In the genomic region with DNA sequence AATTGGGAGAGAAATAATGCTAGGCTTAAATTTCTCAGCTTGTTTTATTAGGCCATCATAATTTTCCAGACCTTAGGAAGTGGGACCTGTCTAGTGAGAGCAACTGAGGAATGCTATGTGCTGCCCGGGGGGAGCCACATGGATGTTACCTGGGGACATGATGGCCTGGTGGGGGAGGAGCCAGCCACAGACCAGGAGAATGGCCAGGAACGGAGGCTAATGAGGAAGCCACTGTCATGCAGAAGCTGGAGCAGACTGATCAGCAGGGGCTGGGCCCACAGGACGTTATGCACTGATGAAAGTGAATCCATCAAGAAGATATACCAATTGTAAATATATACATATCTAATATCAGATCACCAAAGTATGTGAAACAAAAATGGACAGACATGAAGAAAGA, we compare ENCODE assay signal across 30 cellular contexts. TPM values are rescaled to one million over a fixed set of nuclear protein-coding genes. Genes with fewer than 3 reads are reported as not detected.
"Had no signal": no experiment of that assay in that cellular context is flagged by ENCODE, and none has a peak within 500 bp of the region (broad histone marks: within the 10 kb centered on the region; RNA-seq: fewer than 3 reads in every experiment).

No MANE protein-coding gene starts in this region.

- H3K4me2 ChIP-seq: smooth muscle cell had no signal

- H3K9me3 ChIP-seq: ovary, right lobe of liver, thoracic aorta, upper lobe of right lung had no signal

- H3K27me3 ChIP-seq: ovary, right atrium auricular region, right lobe of liver had no signal

- H3K27ac ChIP-seq: left lung, lower lobe of right lung, ovary, right atrium auricular region, right lobe of liver, suprapubic skin, thoracic aorta, tibial artery, upper lobe of right lung had no signal

- H3K36me3 ChIP-seq: left lung, lower lobe of right lung, ovary, right atrium auricular region, right lobe of liver, suprapubic skin, thoracic aorta, tibial artery, upper lobe of right lung had no signal

- DNase-seq: hypothalamus; immature natural killer cell; kidney; left colon; left lung; lower lobe of right lung; mammary epithelial cell; mesenchymal stem cell; ovary; right lobe of liver; stimulated activated CD4-positive, alpha-beta T cell treated with anti-CD3 and anti-CD28 coated beads, Interleukin-1b, Interleukin-23, amount 100 ng/mL, for 48 hours; stimulated activated CD4-positive, alpha-beta T cell treated with anti-CD3 and anti-CD28 coated beads, Interleukin-4, amount 100 ng/mL, for 1 hour; stimulated activated naive CD4-positive, alpha-beta T cell; tibial artery; trophoblast cell; upper lobe of right lung had no signal

- H3K4me1 ChIP-seq: left lung, lower lobe of right lung, right atrium auricular region, right lobe of liver, suprapubic skin, tibial artery, upper lobe of right lung had no signal

- H3K4me3 ChIP-seq: left lung, lower lobe of right lung, ovary, right atrium auricular region, right lobe of liver, smooth muscle cell, suprapubic skin, thoracic aorta, tibial artery, upper lobe of right lung had no signal

RNA-seq across cellular contexts. Expression of a gene that starts 4.6 kb away (rescaled TPM):
- total RNA-seq: kidney; left colon; left lung; liver; lower lobe of right lung; mammary epithelial cell; mucosa of gallbladder; naive thymus-derived CD8-positive, alpha-beta T cell; neural crest cell; omental fat pad; ovary; progenitor cell of endocrine pancreas; pulmonary artery endothelial cell; renal cortical epithelial cell; right atrium auricular region; right lobe of liver; skeletal muscle tissue; smooth muscle cell; subcutaneous adipose tissue; thoracic aorta; upper lobe of right lung had no signal
- polyA plus RNA-seq: immature natural killer cell; liver; mammary epithelial cell; naive thymus-derived CD8-positive, alpha-beta T cell; ovary; smooth muscle cell had no signal

RNA-seq across cellular contexts. Expression of a gene that starts 6.7 kb away (rescaled TPM):
- total RNA-seq: kidney; left colon; liver; lower lobe of right lung; mammary epithelial cell; mucosa of gallbladder; naive thymus-derived CD8-positive, alpha-beta T cell; neural crest cell; omental fat pad; ovary; progenitor cell of endocrine pancreas; pulmonary artery endothelial cell; renal cortical epithelial cell; right atrium auricular region; right lobe of liver; skeletal muscle tissue; smooth muscle cell; subcutaneous adipose tissue; thoracic aorta; upper lobe of right lung had no signal
- polyA plus RNA-seq: immature natural killer cell; liver; mammary epithelial cell; naive thymus-derived CD8-positive, alpha-beta T cell; ovary; smooth muscle cell had no signal

RNA-seq across cellular contexts. Expression of a gene that starts 14.0 kb away (rescaled TPM):
- total RNA-seq: kidney; left colon; left lung; liver; lower lobe of right lung; mammary epithelial cell; mucosa of gallbladder; naive thymus-derived CD8-positive, alpha-beta T cell; neural crest cell; omental fat pad; ovary; progenitor cell of endocrine pancreas; pulmonary artery endothelial cell; renal cortical epithelial cell; right atrium auricular region; right lobe of liver; skeletal muscle tissue; smooth muscle cell; subcutaneous adipose tissue; thoracic aorta; upper lobe of right lung had no signal
- polyA plus RNA-seq: immature natural killer cell; liver; mammary epithelial cell; naive thymus-derived CD8-positive, alpha-beta T cell; ovary; smooth muscle cell had no signal

RNA-seq across cellular contexts. Expression of a gene that starts 29.0 kb away (rescaled TPM):
- total RNA-seq: kidney; left colon; left lung; liver; lower lobe of right lung; mammary epithelial cell; mucosa of gallbladder; naive thymus-derived CD8-positive, alpha-beta T cell; neural crest cell; omental fat pad; ovary; progenitor cell of endocrine pancreas; pulmonary artery endothelial cell; renal cortical epithelial cell; right atrium auricular region; right lobe of liver; skeletal muscle tissue; smooth muscle cell; subcutaneous adipose tissue; thoracic aorta; upper lobe of right lung had no signal
- polyA plus RNA-seq: immature natural killer cell; liver; mammary epithelial cell; naive thymus-derived CD8-positive, alpha-beta T cell; ovary; smooth muscle cell had no signal

RNA-seq across cellular contexts. Expression of a gene that starts 35.8 kb away (rescaled TPM):
- total RNA-seq: kidney; left colon; left lung; liver; lower lobe of right lung; mammary epithelial cell; mucosa of gallbladder; naive thymus-derived CD8-positive, alpha-beta T cell; neural crest cell; omental fat pad; ovary; progenitor cell of endocrine pancreas; pulmonary artery endothelial cell; renal cortical epithelial cell; right atrium auricular region; right lobe of liver; skeletal muscle tissue; smooth muscle cell; subcutaneous adipose tissue; thoracic aorta; upper lobe of right lung had no signal
- polyA plus RNA-seq: immature natural killer cell; liver; mammary epithelial cell; naive thymus-derived CD8-positive, alpha-beta T cell; ovary; smooth muscle cell had no signal
